Comparison of ENCODE assay signal across 10 cellular contexts in genomic region chr20:49568491-49569151, GRCh38. TPM values are rescaled to one million over a fixed set of nuclear protein-coding genes. Genes with fewer than 3 reads are reported as not detected.
A peak's percentile ranks its signal among the peaks of the same experiment; 100 is the strongest.
DNase-seq lines count a peak whose midpoint lies in the region; ATAC-seq, FAIRE-seq and TF ChIP-seq lines count a peak whose summit lies in the region.
"Had no signal": no experiment of that assay in that cellular context is flagged by ENCODE, and none has a peak within 500 bp of the region (broad histone marks: within the 10 kb centered on the region; RNA-seq: fewer than 3 reads in every experiment).

No MANE protein-coding gene starts in this region.

- peak; percentile 32 for ATAC-seq in left lung
- ATAC-seq: naive thymus-derived CD4-positive, alpha-beta T cell had no signal

- H3K27ac ChIP-seq in H1 (ENCODE audit: low read depth, low read length) = peak overlapping the region; percentile 84
- peak overlapping the region in 1 of 2 donors; percentile 19 for H3K27ac ChIP-seq in left lung
- peak overlapping the region in 4 of 5 donors; percentile 38 to 86 (median 70) for H3K27ac ChIP-seq in stomach

- H3K27ac Mint-ChIP-seq in T-helper 2 cell treated with Interferon-gamma antibody and Interleukin-4, amounts not matched to agents 5 μg/mL and 100 μg/mL, for 36 hours = peak overlapping the region; percentile 65

- H3K4me1 ChIP-seq in H1 (replicated peaks in 1 of 4; ENCODE audit: control insufficient read depth in 3 of 4, insufficient read depth in 4 of 4, low read length in 3 of 4) = peaks cover 9 to 27% (median 18%) of the 10 kb centered on the region in 4 experiments
- peaks cover 0 to 9% of the 10 kb centered on the region in 2 donors for H3K4me1 ChIP-seq in left lung
- H3K4me1 ChIP-seq in stomach = peaks cover 5 to 32% (median 25%) of the 10 kb centered on the region in 4 donors

- peaks cover 9% of the 10 kb centered on the region; the same call in 1 of the 2 replicates for H3K23me2 ChIP-seq in H1 (ENCODE audit: low read depth, low read length)

- H2AFZ ChIP-seq in H1 (ENCODE audit: low read length) = no peak overlapping the region

- peak overlapping the region; percentile 97 for H2BK20ac ChIP-seq in H1 (ENCODE audit: low read length)

- intact Hi-C loops in left lung (cut with DNase I) = no loop called here
- intact Hi-C loops in stomach (cut with DNase I; ENCODE audit: low total_unique reads) = no loop called here

- peak overlapping the region; percentile 68 to 92 for H3K4me2 ChIP-seq in H1 (ENCODE audit: insufficient read depth in 1 of 2, low read depth in 2 of 2, low read length in 2 of 2)

- no peak for DNase-seq in T-helper 2 cell treated with Interferon-gamma antibody and Interleukin-4, amounts not matched to agents 5 μg/mL and 100 μg/mL, for 36 hours (ENCODE audit: low spot score)
- DNase-seq in T-helper 2 cell (no peak), H1 (ENCODE audit: low read depth in 1 of 2, low spot score in 2 of 2) (peak; percentile 75 to 83), left lung (no peak), stomach (peak; percentile 17), GM13976 (ENCODE audit: low spot score) (no peak), NCI-H1105 treated with DMSO at 0.1 percent for 48 hours (lab: John Stamatoyannopoulos, UW) (no peak), GM13977 (ENCODE audit: low spot score) (no peak)
- DNase-seq: naive thymus-derived CD4-positive, alpha-beta T cell had no signal

- TF ChIP-seq POLR2A in H1 (IDR thresholded peaks at IDR 0.05; ENCODE audit: control extremely low read depth in 1 of 2, low read depth in 2 of 2, low read length in 2 of 2) (peak in 1 of 2 experiments; percentile 79; a peak in 2 of 3 replicates), stomach (IDR thresholded peaks at IDR 0.05) (no peak)

- peak overlapping the region; percentile 88 for H2BK120ac ChIP-seq in H1 (replicated peaks; ENCODE audit: low read depth, low read length)

- FAIRE-seq in H1 (lab: Jason Lieb, UNC) = peak; percentile 48

- peak overlapping the region; percentile 98 for H4K91ac ChIP-seq in H1 (replicated peaks; ENCODE audit: insufficient read length, low read length)

- TF ChIP-seq CTCF in H1 (IDR thresholded peaks at IDR 0.05; ENCODE audit: control extremely low read depth in 1 of 3, insufficient read depth in 1 of 3, low read depth in 1 of 3, low read length in 3 of 3) = no peak
- TF ChIP-seq CTCF in left lung (IDR thresholded peaks at IDR 0.05) = no peak
- no peak for TF ChIP-seq CTCF in stomach (IDR thresholded peaks at IDR 0.05)
- no peak for TF ChIP-seq CTCF in GM13976 (IDR thresholded peaks at IDR 0.05; ENCODE audit: borderline replicate concordance, control extremely low read depth, extremely low read depth, insufficient read depth, missing control alignments)
- no peak for TF ChIP-seq CTCF in GM13977 (IDR thresholded peaks at IDR 0.05; ENCODE audit: extremely low read depth, insufficient read depth, missing control alignments)

- H2BK15ac ChIP-seq in H1 (ENCODE audit: low read length) = peak overlapping the region; percentile 0; the same call in 1 of the 2 replicates

- peak overlapping the region; percentile 99 for H3K18ac ChIP-seq in H1 (ENCODE audit: extremely low read depth, low read length)

- peak overlapping the region; percentile 77 for H3K56ac ChIP-seq in H1 (replicated peaks; ENCODE audit: insufficient read length, low read depth, low read length)

- 0 out of 8 replicates have a peak, but pooled peaks cover 0 to 3% (median 0%) of the 10 kb centered on the region in 4 experiments for H3K36me3 ChIP-seq in H1 (ENCODE audit: control insufficient read depth in 2 of 4, insufficient read depth in 4 of 4, low read length in 3 of 4)
- H3K36me3 ChIP-seq in left lung = no peaks in the 10 kb centered on the region
- H3K36me3 ChIP-seq in stomach = no peaks in the 10 kb centered on the region

- H4K20me1 ChIP-seq in H1 (replicated peaks in 1 of 2; ENCODE audit: control insufficient read depth in 1 of 2, insufficient read depth in 2 of 2, low read length in 2 of 2) = no peaks in the 10 kb centered on the region

- peaks cover 20% of the 10 kb centered on the region for H3K27me3 Mint-ChIP-seq in T-helper 2 cell treated with Interferon-gamma antibody and Interleukin-4, amounts not matched to agents 5 μg/mL and 100 μg/mL, for 36 hours (ENCODE audit: low read depth)

- no peak overlapping the region for H3K23ac ChIP-seq in H1 (ENCODE audit: insufficient read length)

- H2BK5ac ChIP-seq in H1 (ENCODE audit: low read depth, low read length) = peak overlapping the region; percentile 98

- peaks cover 10% of the 10 kb centered on the region for H3K36me3 Mint-ChIP-seq in T-helper 2 cell treated with Interferon-gamma antibody and Interleukin-4, amounts not matched to agents 5 μg/mL and 100 μg/mL, for 36 hours (ENCODE audit: low read depth)

- CTCF ChIA-PET in H1 (lab: Charles Lee; ENCODE audit: partially characterized antibody) = interaction anchor here (0.6 to 2.7 kb wide), 10 partner anchors 12 to 176 kb away, joined by 3 to 16 read pairs (median 4); no protein-coding TSS in a partner anchor

- in situ Hi-C loops in GM13976 (cut with MboI; ENCODE audit: low sequenced_read_pairs, unreplicated experiment) (no loop called here), GM13977 (cut with MboI; ENCODE audit: low pct_unique_long_range_greater_than_20kb, low sequenced_read_pairs, unreplicated experiment) (no loop called here)

- peak overlapping the region; percentile 99 for H2BK12ac ChIP-seq in H1 (ENCODE audit: low read depth, low read length)

- peaks cover 3% of the 10 kb centered on the region; the same call in 1 of the 2 replicates for H3K79me1 ChIP-seq in H1 (ENCODE audit: low read depth, low read length)

- H3K27me3 ChIP-seq in H1 (replicated peaks in 1 of 4; ENCODE audit: control insufficient read depth in 3 of 4, extremely low read depth in 1 of 4, insufficient read depth in 3 of 4, low read length in 3 of 4) (no peaks in the 10 kb centered on the region), left lung (peaks cover 31 to 67% of the 10 kb centered on the region in 2 donors), stomach (peaks cover 0 to 30% (median 18%) of the 10 kb centered on the region in 3 donors)

- peak overlapping the region; percentile 85 for H4K5ac ChIP-seq in H1 (ENCODE audit: insufficient read length, low read depth, low read length)

- 0 out of 2 replicates have a peak overlapping the region, but pooled peaks have one; percentile 40 for H4K8ac ChIP-seq in H1 (ENCODE audit: extremely low read depth, insufficient read depth, low read length)

- H3K4me1 Mint-ChIP-seq in T-helper 2 cell treated with Interferon-gamma antibody and Interleukin-4, amounts not matched to agents 5 μg/mL and 100 μg/mL, for 36 hours (ENCODE audit: low read depth) = peaks cover 37% of the 10 kb centered on the region

- H3K4me3 ChIP-seq in H1 (ENCODE audit: extremely low read depth in 1 of 4, insufficient read depth in 2 of 4, low read depth in 3 of 4, low read length in 4 of 4) = peak overlapping the region; percentile 26 to 59 (median 48)
- H3K4me3 ChIP-seq in left lung = no peak overlapping the region
- H3K4me3 ChIP-seq in stomach = peak overlapping the region; percentile 50 to 57 (median 52)

- H3K4ac ChIP-seq in H1 (replicated peaks; ENCODE audit: insufficient read length, low read depth, low read length) = peak overlapping the region; percentile 76

- TF ChIP-seq EP300 in H1 (IDR thresholded peaks at IDR 0.05; ENCODE audit: borderline replicate concordance in 1 of 2, low read depth in 2 of 2, low read length in 2 of 2) = peak in 1 of 2 experiments; percentile 75; a peak in 1 of 3 replicates
- TF ChIP-seq EP300 in stomach (IDR thresholded peaks at IDR 0.05) = no peak

- H3K9ac ChIP-seq in H1 (replicated peaks in 1 of 4; ENCODE audit: extremely low read depth in 1 of 4, low read depth in 3 of 4, low read length in 3 of 4) = peak overlapping the region in 3 of 4 experiments; percentile 39 to 61 (median 53); a peak in 4 of 7 replicates

- H3K79me2 ChIP-seq in H1 (ENCODE audit: control insufficient read depth in 1 of 2, insufficient read depth in 2 of 2, low read length in 2 of 2) = peaks cover 0 to 15% of the 10 kb centered on the region in 2 experiments; a peak in 2 of 4 replicates

- peak overlapping the region; percentile 74 for H3K4me3 Mint-ChIP-seq in T-helper 2 cell treated with Interferon-gamma antibody and Interleukin-4, amounts not matched to agents 5 μg/mL and 100 μg/mL, for 36 hours

- POLR2A ChIA-PET in H1 (lab: Charles Lee; ENCODE audit: partially characterized antibody) = interaction anchor here (0.7 to 4.2 kb wide), 8 partner anchors 11 to 324 kb away, joined by 3 to 30 read pairs (median 4); no protein-coding TSS in a partner anchor

- H3K9me3 Mint-ChIP-seq in T-helper 2 cell treated with Interferon-gamma antibody and Interleukin-4, amounts not matched to agents 5 μg/mL and 100 μg/mL, for 36 hours = peaks cover under 1% of the 10 kb centered on the region
- H3K9me3 Mint-ChIP-seq: naive thymus-derived CD4-positive, alpha-beta T cell had no signal

- H3K9me3 ChIP-seq in H1 (ENCODE audit: insufficient read depth in 2 of 2, low read depth in 1 of 2, low read length in 1 of 2) (no peaks in the 10 kb centered on the region), left lung (no peaks in the 10 kb centered on the region), stomach (no peaks in the 10 kb centered on the region)

- WGBS in H1 (ENCODE audit: extremely low coverage in 1 of 2, insufficient coverage in 1 of 2, insufficient read length in 1 of 2, insufficient replicate concordance in 2 of 2, low coverage in 1 of 2, low lambda C conversion rate in 2 of 2, missing lambda C conversion rate in 1 of 2), 2 experiments = 18% methylated on average over 9 of the region's 14 CpGs; no CpG with 5 or more reads in 1 of the 2 experiments
- 49 to 66% (median 62%) methylated on average over 8 to 14 of the region's 14 CpGs for WGBS in stomach, 5 donors

- TF ChIP-seq RAD21 in H1 (IDR thresholded peaks at IDR 0.05 in 1 of 2, conservative IDR thresholded peaks at IDR 0.05 in 1 of 2; ENCODE audit: low read depth in 2 of 2, low read length in 2 of 2) = no peak

- no peak overlapping the region for H3K14ac ChIP-seq in H1 (ENCODE audit: insufficient read length)

- H2AK5ac ChIP-seq in H1 (ENCODE audit: low read depth, low read length) = peak overlapping the region; percentile 95; the same call in 1 of the 2 replicates

TF ChIP-seq in H1, 55 proteins besides CTCF, POLR2A, EP300 and RAD21 (continues in another document):
- TF ChIP-seq CHD2 (IDR thresholded peaks at IDR 0.05; ENCODE audit: low read length) (no peak), NRF1 (IDR thresholded peaks at IDR 0.05; ENCODE audit: low read depth, low read length) (no peak)

RNA-seq across cellular contexts. Expression of gene PTGIS, which starts 0.7 kb away (rescaled TPM):
- total RNA-seq in H1 (2021; fragmentation: NEBNext Ultra II Directional; extraction: Animal tissue kit (Norgen Biotek cat#: 25700)) = 35.5 and 40.2 TPM in 2 replicates
- polyA plus RNA-seq in H1 (2011; rRNA removed) = 29.9 and 44.0 TPM in 2 replicates
- polyA plus RNA-seq in H1 (2011; cell fraction: cytosol; rRNA removed) = 29.9 TPM
- polyA plus RNA-seq in H1 (2011; cell fraction: nucleus; rRNA removed) = 37.9 TPM
- polyA plus RNA-seq in H1 (2012, experiment 1 of 2) = 22.4 to 30.7 TPM (median 23.3 TPM) in 4 replicates
- polyA plus RNA-seq in H1 (2012, experiment 2 of 2) = 22.9 TPM
- 23.7 TPM for polyA plus RNA-seq in H1 (2013, experiment 1 of 2)
- 26.0 TPM for polyA plus RNA-seq in H1 (2013, experiment 2 of 2)
- polyA minus RNA-seq in H1 (2011; rRNA and poly(A)+ RNA removed) = 34.2 and 40.8 TPM in 2 replicates
- polyA minus RNA-seq in H1 (2011; cell fraction: cytosol; rRNA and poly(A)+ RNA removed) = 28.5 TPM
- polyA minus RNA-seq in H1 (2011; cell fraction: nucleus; rRNA and poly(A)+ RNA removed) = 16.2 TPM
- 10 to 100 TPM; 32.9 to 46.0 TPM for total RNA-seq in left lung
- 10 to 100 TPM in 4 of 5 donors, 1 to 10 TPM in 1; 8.4 to 84.8 (median 24.8) TPM for total RNA-seq in stomach
- polyA plus RNA-seq in stomach = 10 to 100 TPM in 1 of 3 donors, 1 to 10 TPM in 2; 4.9 to 14.8 (median 6.9) TPM
- total RNA-seq: A673 had no signal
- polyA plus RNA-seq: naive thymus-derived CD4-positive, alpha-beta T cell had no signal

Comparison
In these comparisons a context has a peak if more than half of its experiments do, and no peak if none do; other contexts are left out.
1. DNase-seq: peak in H1 (2 of 2) and stomach (single experiment); none in T-helper 2 cell treated with Interferon-gamma antibody and Interleukin-4, amounts not matched to agents 5 μg/mL and 100 μg/mL, for 36 hours (single experiment), T-helper 2 cell (0 of 5), left lung (0 of 2), GM13976 (single experiment), NCI-H1105 treated with DMSO at 0.1 percent for 48 hours (single experiment) and GM13977 (single experiment).
2. H3K4me3 ChIP-seq: peak in H1 (4 of 4) and stomach (4 of 4); none in left lung (0 of 2).